17 cellular contexts compared by ENCODE assay signal in the genomic region with DNA sequence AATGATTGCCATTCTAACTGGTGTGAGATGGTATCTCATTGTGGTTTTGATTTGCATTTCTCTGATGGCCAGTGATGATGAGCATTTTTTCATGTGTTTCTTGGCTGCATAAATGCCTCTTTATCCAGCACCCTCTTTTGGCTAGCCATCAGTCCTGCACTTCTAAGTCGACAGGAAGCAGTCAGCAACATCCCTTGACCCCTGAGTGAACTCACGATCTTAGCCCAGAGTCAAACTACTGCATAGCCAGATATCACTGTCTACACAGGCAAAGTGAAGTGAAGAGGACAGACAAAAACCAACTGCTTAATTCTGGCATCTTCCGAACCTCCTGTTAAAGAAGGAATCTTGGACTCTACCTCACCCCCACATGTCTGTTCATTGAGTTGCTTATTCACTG.
A peak's percentile ranks its signal among the peaks of the same experiment; 100 is the strongest.
DNase-seq lines count a peak whose midpoint lies in the region; ATAC-seq and TF ChIP-seq lines count a peak whose summit lies in the region.
"Had no signal": no experiment of that assay in that cellular context is flagged by ENCODE, and none has a peak within 500 bp of the region (broad histone marks: within the 10 kb centered on the region; RNA-seq: fewer than 3 reads in every experiment).

No MANE protein-coding gene starts in this region.

- H3K36me3 Mint-ChIP-seq in CD4-positive, alpha-beta T cell (ENCODE audit: low read depth): no peaks in the 10 kb centered on the region
- no peaks in the 10 kb centered on the region for H3K36me3 Mint-ChIP-seq in CD4-positive, alpha-beta memory T cell
- H3K36me3 Mint-ChIP-seq: IgD-negative memory B cell had no signal

- peak overlapping the region; percentile 45 for H3K4me3 Mint-ChIP-seq in CD4-positive, alpha-beta T cell
- peak overlapping the region in 3 of 8 donors; percentile 5 to 30 (median 21) for H3K4me3 Mint-ChIP-seq in CD4-positive, alpha-beta memory T cell
- H3K4me3 Mint-ChIP-seq: HFFc6, IgD-negative memory B cell had no signal

- no peak overlapping the region for H3K27ac ChIP-seq in CD4-positive, alpha-beta T cell (ENCODE audit: low read depth, low read length)
- H3K27ac ChIP-seq in brain microvascular endothelial cell (no peak overlapping the region), body of pancreas (no peak overlapping the region)
- H3K27ac ChIP-seq in CD4-positive, alpha-beta memory T cell (ENCODE audit: low read depth, low read length): no peak overlapping the region

- no peaks in the 10 kb centered on the region for H3K9me3 Mint-ChIP-seq in CD4-positive, alpha-beta T cell
- no peaks in the 10 kb centered on the region for H3K9me3 Mint-ChIP-seq in CD4-positive, alpha-beta memory T cell
- H3K9me3 Mint-ChIP-seq: HFFc6 had no signal

- 52 to 55% methylated on average over 3 of the region's 3 CpGs for WGBS in body of pancreas, 2 donors

- peaks cover 27% of the 10 kb centered on the region for H3K4me1 ChIP-seq in CD4-positive, alpha-beta memory T cell (ENCODE audit: insufficient read depth, low read length)
- no peaks in the 10 kb centered on the region for H3K4me1 ChIP-seq in body of pancreas

- H3K4me3 ChIP-seq in brain microvascular endothelial cell (ENCODE audit: low read depth, low read length): no peak overlapping the region
- no peak overlapping the region for H3K4me3 ChIP-seq in CD4-positive, alpha-beta memory T cell (ENCODE audit: low read length in 2 of 2)
- H3K4me3 ChIP-seq in body of pancreas: no peak overlapping the region

- H3K36me3 ChIP-seq in brain microvascular endothelial cell (replicated peaks) (no peaks in the 10 kb centered on the region), body of pancreas (replicated peaks in 1 of 2; ENCODE audit: insufficient read depth in 1 of 2, low read depth in 2 of 2) (no peaks in the 10 kb centered on the region)
- H3K36me3 ChIP-seq in CD4-positive, alpha-beta memory T cell (ENCODE audit: insufficient read depth, low read length): no peaks in the 10 kb centered on the region

- H3K27me3 ChIP-seq in CD4-positive, alpha-beta T cell (ENCODE audit: control insufficient read depth, insufficient read depth, low read length): no peaks in the 10 kb centered on the region
- H3K27me3 ChIP-seq in brain microvascular endothelial cell (replicated peaks): no peaks in the 10 kb centered on the region
- no peaks in the 10 kb centered on the region for H3K27me3 ChIP-seq in CD4-positive, alpha-beta memory T cell (ENCODE audit: insufficient read depth, low read length)
- H3K27me3 ChIP-seq in body of pancreas: no peaks in the 10 kb centered on the region

- no peak for TF ChIP-seq CTCF in CD4-positive, alpha-beta T cell (IDR thresholded peaks at IDR 0.05)
- no peak for TF ChIP-seq CTCF in brain microvascular endothelial cell (IDR thresholded peaks at IDR 0.05; ENCODE audit: low read depth, low read length, missing control alignments)
- TF ChIP-seq CTCF in body of pancreas (IDR thresholded peaks at IDR 0.05): no peak

- no peaks in the 10 kb centered on the region for H3K9me3 ChIP-seq in CD4-positive, alpha-beta T cell (ENCODE audit: control insufficient read depth, low read length)
- H3K9me3 ChIP-seq in CD4-positive, alpha-beta memory T cell (ENCODE audit: control insufficient read depth in 1 of 2, low read length in 2 of 2): no peaks in the 10 kb centered on the region
- no peaks in the 10 kb centered on the region for H3K9me3 ChIP-seq in body of pancreas

- POLR2A ChIA-PET in CD4-positive, alpha-beta T cell (lab: Charles Lee): interaction anchor here (1.0 kb wide), 1 partner anchor 39 kb away, joined by 5 read pairs; no protein-coding TSS in a partner anchor
- POLR2A ChIA-PET in CD4-positive, alpha-beta memory T cell (lab: Charles Lee; ENCODE audit: partially characterized antibody): interaction anchor here (0.9 kb wide), 1 partner anchor 227 kb away, joined by 3 read pairs; no protein-coding TSS in a partner anchor

- CTCF ChIA-PET in CD4-positive, alpha-beta T cell (lab: Charles Lee): interaction anchor here (2.1 kb wide), 1 partner anchor 17 kb away, joined by 7 read pairs; no protein-coding TSS in a partner anchor
- CTCF ChIA-PET in CD4-positive, alpha-beta memory T cell (lab: Charles Lee; ENCODE audit: partially characterized antibody): interaction anchor here (1.1 to 1.7 kb wide), 2 partner anchors 8 to 18 kb away, joined by 3 to 4 read pairs; no protein-coding TSS in a partner anchor

- peaks cover 44% of the 10 kb centered on the region for H3K4me1 Mint-ChIP-seq in CD4-positive, alpha-beta T cell (ENCODE audit: low read depth)
- H3K4me1 Mint-ChIP-seq in CD4-positive, alpha-beta memory T cell: peaks cover 28 to 51% (median 39%) of the 10 kb centered on the region in 4 donors

- no peaks in the 10 kb centered on the region for H3K27me3 Mint-ChIP-seq in CD4-positive, alpha-beta T cell
- H3K27me3 Mint-ChIP-seq in CD4-positive, alpha-beta memory T cell: no peaks in the 10 kb centered on the region
- H3K27me3 Mint-ChIP-seq: IgD-negative memory B cell had no signal

- in situ Hi-C loops in brain microvascular endothelial cell (cut with HindIII; ENCODE audit: low pct_ligation_motif_present, low sequenced_read_pairs): no loop called here

- intact Hi-C loops in CD4-positive, alpha-beta T cell (cut with DNase I, micrococcal nuclease): no loop called here
- intact Hi-C loops in CD4-positive, alpha-beta memory T cell (cut with micrococcal nuclease): no loop called here
- intact Hi-C loops in body of pancreas (cut with DNase I): no loop called here

- ATAC-seq in CD4-positive, alpha-beta T cell (ENCODE audit: poor library complexity): peak; percentile 39
- ATAC-seq in body of pancreas: no peak
- no peak for ATAC-seq in activated CD4-positive, CD25-positive, alpha-beta regulatory T cell treated with anti-CD3 and anti-CD28 coated beads, Interleukin-2, amount 50 U/mL, for 24 hours

- TF ChIP-seq POLR2A in body of pancreas (IDR thresholded peaks at IDR 0.05): no peak

- H3K27ac Mint-ChIP-seq in CD4-positive, alpha-beta T cell: peak overlapping the region; percentile 21
- peak overlapping the region in 2 of 7 donors; percentile 31 to 50 for H3K27ac Mint-ChIP-seq in CD4-positive, alpha-beta memory T cell
- H3K27ac Mint-ChIP-seq: HFFc6, IgD-negative memory B cell had no signal

- no peak for DNase-seq in CD4-positive, alpha-beta T cell
- DNase-seq in EH (ENCODE audit: low read depth) (peak; percentile 1), brain microvascular endothelial cell (peak; percentile 26), iris pigment epithelial cell (ENCODE audit: low read depth) (peak; percentile 78), body of pancreas (no peak), mucosa of gallbladder (ENCODE audit: low spot score) (no peak)
- DNase-seq in CD4-positive, alpha-beta memory T cell: no peak
- DNase-seq: ACHN, HFFc6, Kasumi-1, NCI-H1105 treated with DMSO at 0.1 percent for 48 hours, NCI-H187, NCI-H226, NCI-H524 treated with DMSO at 0.1 percent for 48 hours, SIG-M5 had no signal

Comparison
In these comparisons a context has a peak if more than half of its experiments do, and no peak if none do; other contexts are left out.
1. DNase-seq: peak in EH (single experiment), brain microvascular endothelial cell (single experiment) and iris pigment epithelial cell (single experiment); none in CD4-positive, alpha-beta T cell (0 of 10), CD4-positive, alpha-beta memory T cell (0 of 5), body of pancreas (0 of 4) and mucosa of gallbladder (single experiment).